Comparison of ENCODE assay signal across 12 cellular contexts in genomic region chr16:81706327-81707295, GRCh38.
A peak's percentile ranks its signal among the peaks of the same experiment; 100 is the strongest.
DNase-seq lines count a peak whose midpoint lies in the region; ATAC-seq and TF ChIP-seq lines count a peak whose summit lies in the region.
"Had no signal": no experiment of that assay in that cellular context is flagged by ENCODE, and none has a peak within 500 bp of the region (broad histone marks: within the 10 kb centered on the region; RNA-seq: fewer than 3 reads in every experiment).

No MANE protein-coding gene starts in this region.

- CTCF ChIA-PET in MCF 10A (lab: Yijun Ruan, JAX): interaction anchor here (0.7 to 1.6 kb wide), 3 partner anchors 9 to 255 kb away, joined by 3 read pairs; no protein-coding TSS in a partner anchor
- CTCF ChIA-PET in mammary epithelial cell (lab: Charles Lee; ENCODE audit: low non-redundant PET): no interaction called here

- H2AFZ ChIP-seq in mammary epithelial cell (ENCODE audit: low read depth, low read length): no peak overlapping the region

- H3K36me3 ChIP-seq in mammary epithelial cell (ENCODE audit: insufficient read depth, low read length) (peaks cover 21% of the 10 kb centered on the region), duodenal mucosa (ENCODE audit: control insufficient read depth in 1 of 2, insufficient read depth in 2 of 2, low read length in 2 of 2) (peaks cover 49 to 65% of the 10 kb centered on the region in 2 donors), vagina (peaks cover 0 to 63% of the 10 kb centered on the region in 2 donors)

- H3K9me3 ChIP-seq in mammary epithelial cell (replicated peaks; ENCODE audit: insufficient read depth, low read length) (no peaks in the 10 kb centered on the region), duodenal mucosa (ENCODE audit: control insufficient read depth in 1 of 2, low read length in 2 of 2) (no peaks in the 10 kb centered on the region), vagina (no peaks in the 10 kb centered on the region)

- H3K9ac ChIP-seq in mammary epithelial cell (ENCODE audit: insufficient read depth, low read length): no peak overlapping the region
- H3K9ac ChIP-seq in duodenal mucosa (ENCODE audit: low read depth in 1 of 2, low read length in 2 of 2): peak overlapping the region in 1 of 2 donors; percentile 13

- H3K27me3 Mint-ChIP-seq in MCF 10A (ENCODE audit: insufficient read depth, unreplicated experiment) (no peaks in the 10 kb centered on the region), neural crest cell (ENCODE audit: low read depth) (peaks cover 2% of the 10 kb centered on the region)
- H3K27me3 Mint-ChIP-seq: activated naive CD8-positive, alpha-beta T cell; T-cell had no signal

- no peaks in the 10 kb centered on the region for H3K79me2 ChIP-seq in mammary epithelial cell (ENCODE audit: insufficient read depth, low read length)

- POLR2A ChIA-PET in MCF 10A (lab: Yijun Ruan, JAX): interaction anchor here (0.7 kb wide), 1 partner anchor 879 kb away, joined by 3 read pairs; no protein-coding TSS in a partner anchor

- H3K4me1 ChIP-seq in mammary epithelial cell (ENCODE audit: insufficient read depth, low read length) (peaks cover 22% of the 10 kb centered on the region), duodenal mucosa (ENCODE audit: control insufficient read depth in 1 of 2, insufficient read depth in 2 of 2, low read length in 2 of 2) (peaks cover 24 to 30% of the 10 kb centered on the region in 2 donors), vagina (peaks cover 51% of the 10 kb centered on the region)

- TF ChIP-seq CTCF in MCF 10A (IDR thresholded peaks at IDR 0.05; ENCODE audit: unreplicated experiment) (no peak), mammary epithelial cell (conservative IDR thresholded peaks at IDR 0.05 in 1 of 2, IDR thresholded peaks at IDR 0.05 in 1 of 2; ENCODE audit: extremely low read depth in 1 of 2, insufficient read depth in 1 of 2, low read depth in 1 of 2, low read length in 2 of 2) (no peak), neural crest cell (conservative IDR thresholded peaks at IDR 0.05) (no peak), vagina (IDR thresholded peaks at IDR 0.05) (no peak)

- no peaks in the 10 kb centered on the region for H4K20me1 ChIP-seq in mammary epithelial cell (ENCODE audit: insufficient read depth, low read length)

- no peak overlapping the region for H3K27ac ChIP-seq in mammary epithelial cell (ENCODE audit: insufficient read depth, low read depth, low read length)
- peak overlapping the region; percentile 14 for H3K27ac ChIP-seq in duodenal mucosa (ENCODE audit: low read depth, low read length)
- H3K27ac ChIP-seq in vagina: peak overlapping the region; percentile 73

- 99% methylated on average over 23 of the region's 26 CpGs for WGBS in mammary epithelial cell (ENCODE audit: low coverage, missing lambda C conversion rate)

- H3K36me3 Mint-ChIP-seq in MCF 10A (ENCODE audit: insufficient read depth, unreplicated experiment) (peaks cover 37% of the 10 kb centered on the region), neural crest cell (ENCODE audit: low read depth) (peaks cover 14% of the 10 kb centered on the region)

- DNase-seq in MCF 10A (ENCODE audit: unreplicated experiment) (no peak), mammary epithelial cell (no peak), neural crest cell (ENCODE audit: low read depth, low spot score) (no peak), vagina (ENCODE audit: extremely low spot score in 2 of 2) (no peak), GF-D8 (lab: John Stamatoyannopoulos, UW) (no peak), NCI-H1436 (lab: John Stamatoyannopoulos, UW) (no peak)
- DNase-seq: activated CD4-positive, CD25-positive, alpha-beta regulatory T cell; NCI-H526; T-cell had no signal

- no peak for TF ChIP-seq POLR2A in vagina (IDR thresholded peaks at IDR 0.05)

- dilution Hi-C loops in mammary epithelial cell (cut with HindIII; ENCODE audit: low sequenced_read_pairs): loop anchor here (5.0 to 10.0 kb wide), 3 partner anchors 82 to 312 kb away; no protein-coding TSS in a partner anchor

- in situ Hi-C loops in mammary epithelial cell (cut with MboI; ENCODE audit: low sequenced_read_pairs in 2 of 2): no loop called here

- intact Hi-C loops in MCF 10A (cut with micrococcal nuclease): no loop called here
- intact Hi-C loops in mammary epithelial cell (cut with micrococcal nuclease): no loop called here
- intact Hi-C loops in vagina (cut with DNase I): no loop called here

- H3K4me3 ChIP-seq in mammary epithelial cell (replicated peaks in 1 of 3; ENCODE audit: insufficient read depth in 1 of 3, low read depth in 2 of 3, low read length in 3 of 3): no peak overlapping the region
- H3K4me3 ChIP-seq in duodenal mucosa (ENCODE audit: low read depth in 1 of 2, low read length in 2 of 2): peak overlapping the region in 1 of 2 donors; percentile 1
- H3K4me3 ChIP-seq in vagina: peak overlapping the region in 1 of 2 donors; percentile 18

- H3K4me3 Mint-ChIP-seq in MCF 10A (ENCODE audit: unreplicated experiment) (no peak overlapping the region), neural crest cell (no peak overlapping the region)
- H3K4me3 Mint-ChIP-seq: activated naive CD8-positive, alpha-beta T cell; T-cell had no signal

- ATAC-seq in GM19023 (IDR thresholded peaks at IDR 0.05; ENCODE audit: unreplicated experiment): no peak
- ATAC-seq: T-cell had no signal

- peaks cover 23% of the 10 kb centered on the region for H3K4me1 Mint-ChIP-seq in MCF 10A (ENCODE audit: insufficient read depth, unreplicated experiment)
- H3K4me1 Mint-ChIP-seq in neural crest cell: peaks cover 23% of the 10 kb centered on the region

- H3K27me3 ChIP-seq in mammary epithelial cell (ENCODE audit: insufficient read depth, low read length) (no peaks in the 10 kb centered on the region), duodenal mucosa (ENCODE audit: control insufficient read depth in 1 of 2, insufficient read depth in 2 of 2, low read length in 2 of 2) (no peaks in the 10 kb centered on the region), vagina (no peaks in the 10 kb centered on the region)

- H3K9me3 Mint-ChIP-seq in MCF 10A (ENCODE audit: unreplicated experiment): no peaks in the 10 kb centered on the region
- H3K9me3 Mint-ChIP-seq in neural crest cell: no peaks in the 10 kb centered on the region
- H3K9me3 Mint-ChIP-seq: T-cell had no signal

- no peak overlapping the region for H3K4me2 ChIP-seq in mammary epithelial cell (ENCODE audit: insufficient read depth, low read depth, low read length)

- peak overlapping the region; percentile 68 for H3K27ac Mint-ChIP-seq in MCF 10A (ENCODE audit: low read depth, unreplicated experiment)
- peak overlapping the region; percentile 20 for H3K27ac Mint-ChIP-seq in neural crest cell (ENCODE audit: unreplicated experiment)
- H3K27ac Mint-ChIP-seq: activated naive CD8-positive, alpha-beta T cell; T-cell had no signal

- no TSS peak for BruUV-seq in MCF 10A (replicated peaks; lab: Mats Ljungman, UMichigan)
- BruUV-seq in mammary epithelial cell (replicated peaks; lab: Mats Ljungman, UMichigan): no TSS peak
